Comparison of ENCODE assay signal across 1 cellular context in the genomic region with DNA sequence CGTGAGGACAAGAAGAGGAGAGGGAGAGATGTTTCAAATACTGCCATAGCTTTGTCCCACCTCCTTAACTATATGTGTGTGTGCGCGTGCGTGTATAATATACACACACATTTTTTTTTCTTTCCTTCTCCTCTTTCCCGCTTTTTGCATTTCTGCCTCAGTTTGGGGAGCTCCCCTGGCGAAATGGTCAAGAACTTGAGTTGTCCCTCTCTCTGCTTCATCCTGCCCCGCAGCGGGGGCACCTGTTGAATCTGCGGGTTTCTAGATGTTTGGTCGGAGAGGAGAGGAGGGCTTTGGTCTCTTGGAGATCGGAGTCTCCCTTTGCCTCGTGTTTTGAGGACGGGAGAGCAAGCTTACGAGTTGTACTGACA.
TF ChIP-seq lines count a peak whose summit lies in the region.

No MANE protein-coding gene starts in this region.

TF ChIP-seq in HepG2, 621 proteins besides CTCF, POLR2A, EP300 and RAD21 (continued from another document and continues in another):
- TF ChIP-seq, protein P1, sequence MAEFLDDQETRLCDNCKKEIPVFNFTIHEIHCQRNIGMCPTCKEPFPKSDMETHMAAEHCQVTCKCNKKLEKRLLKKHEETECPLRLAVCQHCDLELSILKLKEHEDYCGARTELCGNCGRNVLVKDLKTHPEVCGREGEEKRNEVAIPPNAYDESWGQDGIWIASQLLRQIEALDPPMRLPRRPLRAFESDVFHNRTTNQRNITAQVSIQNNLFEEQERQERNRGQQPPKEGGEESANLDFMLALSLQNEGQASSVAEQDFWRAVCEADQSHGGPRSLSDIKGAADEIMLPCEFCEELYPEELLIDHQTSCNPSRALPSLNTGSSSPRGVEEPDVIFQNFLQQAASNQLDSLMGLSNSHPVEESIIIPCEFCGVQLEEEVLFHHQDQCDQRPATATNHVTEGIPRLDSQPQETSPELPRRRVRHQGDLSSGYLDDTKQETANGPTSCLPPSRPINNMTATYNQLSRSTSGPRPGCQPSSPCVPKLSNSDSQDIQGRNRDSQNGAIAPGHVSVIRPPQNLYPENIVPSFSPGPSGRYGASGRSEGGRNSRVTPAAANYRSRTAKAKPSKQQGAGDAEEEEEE (CRISPR knock-in tag; IDR thresholded peaks at IDR 0.05; ENCODE audit: borderline replicate concordance): no peak
- TF ChIP-seq ZSCAN25 (CRISPR knock-in tag; IDR thresholded peaks at IDR 0.05) (0 out of 2 replicates have a peak, but pooled peaks have one; percentile 5), BRCA1 (CRISPR knock-in tag; IDR thresholded peaks at IDR 0.05) (no peak), TEAD3 (CRISPR knock-in tag; optimal IDR thresholded peaks at IDR 0.05; ENCODE audit: borderline replicate concordance) (peak; percentile 43), TMF1 (CRISPR knock-in tag; IDR thresholded peaks at IDR 0.05; ENCODE audit: low read depth) (peak; percentile 19; the same call in 1 of the 2 replicates), ZNF589 (CRISPR knock-in tag; conservative IDR thresholded peaks at IDR 0.05) (peak; percentile 26; the same call in 1 of the 2 replicates), KLF9 (CRISPR knock-in tag; IDR thresholded peaks at IDR 0.05; ENCODE audit: low read depth) (no peak), KLF16 (CRISPR knock-in tag; IDR thresholded peaks at IDR 0.05) (0 out of 4 replicates have a peak, but pooled peaks of 1 of the 2 experiments have one; percentile 6), ZNF790 (CRISPR knock-in tag; IDR thresholded peaks at IDR 0.05; ENCODE audit: borderline replicate concordance) (peak; percentile 64; the same call in 1 of the 2 replicates), PAX8 (CRISPR knock-in tag; IDR thresholded peaks at IDR 0.05; ENCODE audit: borderline replicate concordance) (0 out of 2 replicates have a peak, but pooled peaks have one; percentile 8), NRL (CRISPR knock-in tag; IDR thresholded peaks at IDR 0.05; ENCODE audit: borderline replicate concordance) (no peak), DMAP1 (CRISPR knock-in tag; IDR thresholded peaks at IDR 0.05) (0 out of 2 replicates have a peak, but pooled peaks have one; percentile 27), ZNF572 (CRISPR knock-in tag; IDR thresholded peaks at IDR 0.05) (no peak), KDM1A (CRISPR knock-in tag; IDR thresholded peaks at IDR 0.05) (no peak), KDM2A (CRISPR knock-in tag; IDR thresholded peaks at IDR 0.05; ENCODE audit: borderline replicate concordance, low read depth) (peak; percentile 13; the same call in 1 of the 2 replicates), HMG20B (CRISPR knock-in tag; conservative IDR thresholded peaks at IDR 0.05) (no peak), GFI1 (CRISPR knock-in tag; IDR thresholded peaks at IDR 0.05; ENCODE audit: borderline replicate concordance) (0 out of 2 replicates have a peak, but pooled peaks have one; percentile 9), ZNF768 (CRISPR knock-in tag; IDR thresholded peaks at IDR 0.05) (no peak), ZNF10 (CRISPR knock-in tag; IDR thresholded peaks at IDR 0.05; ENCODE audit: borderline replicate concordance, low read depth) (no peak), XBP1 (CRISPR knock-in tag; IDR thresholded peaks at IDR 0.05) (no peak), ZMYM3 (CRISPR knock-in tag; IDR thresholded peaks at IDR 0.05) (peak; percentile 34; the same call in 1 of the 2 replicates), ZNF879 (CRISPR knock-in tag; IDR thresholded peaks at IDR 0.05) (no peak), ZNF75D (CRISPR knock-in tag; IDR thresholded peaks at IDR 0.05; ENCODE audit: borderline replicate concordance) (no peak), HDAC6 (IDR thresholded peaks at IDR 0.05; ENCODE audit: low read depth, low read length) (no peak), TARDBP (CRISPR knock-in tag; IDR thresholded peaks at IDR 0.05) (0 out of 2 replicates have a peak, but pooled peaks have one; percentile 13), ARID2 (CRISPR knock-in tag; IDR thresholded peaks at IDR 0.05; ENCODE audit: borderline replicate concordance) (peak; percentile 87; the same call in 1 of the 2 replicates), PCBP2 (optimal IDR thresholded peaks at IDR 0.05; ENCODE audit: low read depth, low read length, poor library complexity, severe bottlenecking) (no peak), KMT2B (CRISPR knock-in tag; IDR thresholded peaks at IDR 0.05) (peak; percentile 53; the same call in 1 of the 2 replicates), SAP130 (CRISPR knock-in tag; IDR thresholded peaks at IDR 0.05; ENCODE audit: low read depth) (peak; percentile 26; the same call in 1 of the 2 replicates), ZSCAN12 (CRISPR knock-in tag; IDR thresholded peaks at IDR 0.05) (no peak), ZNF598 (CRISPR knock-in tag; IDR thresholded peaks at IDR 0.05; ENCODE audit: borderline replicate concordance) (no peak), KMT2A (CRISPR knock-in tag; IDR thresholded peaks at IDR 0.05) (0 out of 2 replicates have a peak, but pooled peaks have one; percentile 72), ZMYM4 (CRISPR knock-in tag; IDR thresholded peaks at IDR 0.05) (peak; percentile 36; the same call in 1 of the 2 replicates), REPIN1 (CRISPR knock-in tag; IDR thresholded peaks at IDR 0.05; ENCODE audit: borderline replicate concordance, low read depth) (no peak)
- TF ChIP-seq, protein P2, sequence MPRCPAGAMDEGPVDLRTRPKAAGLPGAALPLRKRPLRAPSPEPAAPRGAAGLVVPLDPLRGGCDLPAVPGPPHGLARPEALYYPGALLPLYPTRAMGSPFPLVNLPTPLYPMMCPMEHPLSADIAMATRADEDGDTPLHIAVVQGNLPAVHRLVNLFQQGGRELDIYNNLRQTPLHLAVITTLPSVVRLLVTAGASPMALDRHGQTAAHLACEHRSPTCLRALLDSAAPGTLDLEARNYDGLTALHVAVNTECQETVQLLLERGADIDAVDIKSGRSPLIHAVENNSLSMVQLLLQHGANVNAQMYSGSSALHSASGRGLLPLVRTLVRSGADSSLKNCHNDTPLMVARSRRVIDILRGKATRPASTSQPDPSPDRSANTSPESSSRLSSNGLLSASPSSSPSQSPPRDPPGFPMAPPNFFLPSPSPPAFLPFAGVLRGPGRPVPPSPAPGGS (CRISPR knock-in tag; IDR thresholded peaks at IDR 0.05): 0 out of 2 replicates have a peak, but pooled peaks have one; percentile 31
- TF ChIP-seq, protein P3, sequence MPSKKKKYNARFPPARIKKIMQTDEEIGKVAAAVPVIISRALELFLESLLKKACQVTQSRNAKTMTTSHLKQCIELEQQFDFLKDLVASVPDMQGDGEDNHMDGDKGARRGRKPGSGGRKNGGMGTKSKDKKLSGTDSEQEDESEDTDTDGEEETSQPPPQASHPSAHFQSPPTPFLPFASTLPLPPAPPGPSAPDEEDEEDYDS (CRISPR knock-in tag; IDR thresholded peaks at IDR 0.05): peak; percentile 31; the same call in 1 of the 2 replicates
- TF ChIP-seq, protein P4, sequence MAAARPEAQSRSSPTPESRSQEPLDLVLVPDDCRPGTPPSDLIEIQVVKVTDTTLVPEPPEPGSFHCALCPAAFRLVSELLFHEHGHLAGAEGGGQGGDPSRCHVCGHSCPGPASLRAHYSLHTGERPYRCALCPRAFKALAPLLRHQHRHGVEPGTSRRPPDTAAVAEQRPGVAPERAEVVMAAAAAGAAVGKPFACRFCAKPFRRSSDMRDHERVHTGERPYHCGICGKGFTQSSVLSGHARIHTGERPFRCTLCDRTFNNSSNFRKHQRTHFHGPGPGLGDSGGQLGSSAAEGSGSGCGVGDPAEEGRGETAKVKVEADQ (CRISPR knock-in tag; IDR thresholded peaks at IDR 0.05; ENCODE audit: borderline replicate concordance): peak; percentile 4; the same call in 1 of the 2 replicates
- TF ChIP-seq, protein P5, sequence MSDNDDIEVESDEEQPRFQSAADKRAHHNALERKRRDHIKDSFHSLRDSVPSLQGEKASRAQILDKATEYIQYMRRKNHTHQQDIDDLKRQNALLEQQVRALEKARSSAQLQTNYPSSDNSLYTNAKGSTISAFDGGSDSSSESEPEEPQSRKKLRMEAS (IDR thresholded peaks at IDR 0.05): peak; percentile 55; the same call in 1 of the 2 replicates
- TF ChIP-seq, protein P6, sequence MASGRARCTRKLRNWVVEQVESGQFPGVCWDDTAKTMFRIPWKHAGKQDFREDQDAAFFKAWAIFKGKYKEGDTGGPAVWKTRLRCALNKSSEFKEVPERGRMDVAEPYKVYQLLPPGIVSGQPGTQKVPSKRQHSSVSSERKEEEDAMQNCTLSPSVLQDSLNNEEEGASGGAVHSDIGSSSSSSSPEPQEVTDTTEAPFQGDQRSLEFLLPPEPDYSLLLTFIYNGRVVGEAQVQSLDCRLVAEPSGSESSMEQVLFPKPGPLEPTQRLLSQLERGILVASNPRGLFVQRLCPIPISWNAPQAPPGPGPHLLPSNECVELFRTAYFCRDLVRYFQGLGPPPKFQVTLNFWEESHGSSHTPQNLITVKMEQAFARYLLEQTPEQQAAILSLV (CRISPR knock-in tag; IDR thresholded peaks at IDR 0.05; ENCODE audit: borderline replicate concordance): peak; percentile 12; the same call in 1 of the 2 replicates
- TF ChIP-seq, protein P7, sequence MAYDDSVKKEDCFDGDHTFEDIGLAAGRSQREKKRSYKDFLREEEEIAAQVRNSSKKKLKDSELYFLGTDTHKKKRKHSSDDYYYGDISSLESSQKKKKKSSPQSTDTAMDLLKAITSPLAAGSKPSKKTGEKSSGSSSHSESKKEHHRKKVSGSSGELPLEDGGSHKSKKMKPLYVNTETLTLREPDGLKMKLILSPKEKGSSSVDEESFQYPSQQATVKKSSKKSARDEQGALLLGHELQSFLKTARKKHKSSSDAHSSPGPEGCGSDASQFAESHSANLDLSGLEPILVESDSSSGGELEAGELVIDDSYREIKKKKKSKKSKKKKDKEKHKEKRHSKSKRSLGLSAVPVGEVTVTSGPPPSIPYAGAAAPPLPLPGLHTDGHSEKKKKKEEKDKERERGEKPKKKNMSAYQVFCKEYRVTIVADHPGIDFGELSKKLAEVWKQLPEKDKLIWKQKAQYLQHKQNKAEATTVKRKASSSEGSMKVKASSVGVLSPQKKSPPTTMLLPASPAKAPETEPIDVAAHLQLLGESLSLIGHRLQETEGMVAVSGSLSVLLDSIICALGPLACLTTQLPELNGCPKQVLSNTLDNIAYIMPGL (CRISPR knock-in tag; IDR thresholded peaks at IDR 0.05; ENCODE audit: borderline replicate concordance in 1 of 2, low read depth in 1 of 2): peak in 1 of 2 experiments; percentile 47; a peak in 1 of 4 replicates
- TF ChIP-seq, protein P8, sequence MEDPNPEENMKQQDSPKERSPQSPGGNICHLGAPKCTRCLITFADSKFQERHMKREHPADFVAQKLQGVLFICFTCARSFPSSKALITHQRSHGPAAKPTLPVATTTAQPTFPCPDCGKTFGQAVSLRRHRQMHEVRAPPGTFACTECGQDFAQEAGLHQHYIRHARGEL (CRISPR knock-in tag; IDR thresholded peaks at IDR 0.05): no peak
- TF ChIP-seq, protein P9, sequence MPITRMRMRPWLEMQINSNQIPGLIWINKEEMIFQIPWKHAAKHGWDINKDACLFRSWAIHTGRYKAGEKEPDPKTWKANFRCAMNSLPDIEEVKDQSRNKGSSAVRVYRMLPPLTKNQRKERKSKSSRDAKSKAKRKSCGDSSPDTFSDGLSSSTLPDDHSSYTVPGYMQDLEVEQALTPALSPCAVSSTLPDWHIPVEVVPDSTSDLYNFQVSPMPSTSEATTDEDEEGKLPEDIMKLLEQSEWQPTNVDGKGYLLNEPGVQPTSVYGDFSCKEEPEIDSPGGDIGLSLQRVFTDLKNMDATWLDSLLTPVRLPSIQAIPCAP (CRISPR knock-in tag; IDR thresholded peaks at IDR 0.05; ENCODE audit: low read depth): no peak
- TF ChIP-seq, protein P10, sequence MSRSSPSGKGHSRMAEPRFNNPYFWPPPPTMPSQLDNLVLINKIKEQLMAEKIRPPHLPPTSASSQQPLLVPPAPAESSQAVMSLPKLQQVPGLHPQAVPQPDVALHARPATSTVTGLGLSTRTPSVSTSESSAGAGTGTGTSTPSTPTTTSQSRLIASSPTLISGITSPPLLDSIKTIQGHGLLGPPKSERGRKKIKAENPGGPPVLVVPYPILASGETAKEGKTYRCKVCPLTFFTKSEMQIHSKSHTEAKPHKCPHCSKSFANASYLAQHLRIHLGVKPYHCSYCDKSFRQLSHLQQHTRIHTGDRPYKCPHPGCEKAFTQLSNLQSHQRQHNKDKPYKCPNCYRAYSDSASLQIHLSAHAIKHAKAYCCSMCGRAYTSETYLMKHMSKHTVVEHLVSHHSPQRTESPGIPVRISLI (CRISPR knock-in tag; IDR thresholded peaks at IDR 0.05; ENCODE audit: borderline replicate concordance): peak; percentile 81
- TF ChIP-seq, protein P11, sequence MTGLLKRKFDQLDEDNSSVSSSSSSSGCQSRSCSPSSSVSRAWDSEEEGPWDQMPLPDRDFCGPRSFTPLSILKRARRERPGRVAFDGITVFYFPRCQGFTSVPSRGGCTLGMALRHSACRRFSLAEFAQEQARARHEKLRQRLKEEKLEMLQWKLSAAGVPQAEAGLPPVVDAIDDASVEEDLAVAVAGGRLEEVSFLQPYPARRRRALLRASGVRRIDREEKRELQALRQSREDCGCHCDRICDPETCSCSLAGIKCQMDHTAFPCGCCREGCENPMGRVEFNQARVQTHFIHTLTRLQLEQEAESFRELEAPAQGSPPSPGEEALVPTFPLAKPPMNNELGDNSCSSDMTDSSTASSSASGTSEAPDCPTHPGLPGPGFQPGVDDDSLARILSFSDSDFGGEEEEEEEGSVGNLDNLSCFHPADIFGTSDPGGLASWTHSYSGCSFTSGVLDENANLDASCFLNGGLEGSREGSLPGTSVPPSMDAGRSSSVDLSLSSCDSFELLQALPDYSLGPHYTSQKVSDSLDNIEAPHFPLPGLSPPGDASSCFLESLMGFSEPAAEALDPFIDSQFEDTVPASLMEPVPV (CRISPR knock-in tag; IDR thresholded peaks at IDR 0.05): no peak; the same call in 1 of the 2 replicates
- TF ChIP-seq, protein P12, sequence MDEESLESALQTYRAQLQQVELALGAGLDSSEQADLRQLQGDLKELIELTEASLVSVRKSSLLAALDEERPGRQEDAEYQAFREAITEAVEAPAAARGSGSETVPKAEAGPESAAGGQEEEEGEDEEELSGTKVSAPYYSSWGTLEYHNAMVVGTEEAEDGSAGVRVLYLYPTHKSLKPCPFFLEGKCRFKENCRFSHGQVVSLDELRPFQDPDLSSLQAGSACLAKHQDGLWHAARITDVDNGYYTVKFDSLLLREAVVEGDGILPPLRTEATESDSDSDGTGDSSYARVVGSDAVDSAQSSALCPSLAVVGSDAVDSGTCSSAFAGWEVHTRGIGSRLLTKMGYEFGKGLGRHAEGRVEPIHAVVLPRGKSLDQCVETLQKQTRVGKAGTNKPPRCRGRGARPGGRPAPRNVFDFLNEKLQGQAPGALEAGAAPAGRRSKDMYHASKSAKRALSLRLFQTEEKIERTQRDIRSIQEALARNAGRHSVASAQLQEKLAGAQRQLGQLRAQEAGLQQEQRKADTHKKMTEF (CRISPR knock-in tag; IDR thresholded peaks at IDR 0.05): no peak
- TF ChIP-seq, protein P13, sequence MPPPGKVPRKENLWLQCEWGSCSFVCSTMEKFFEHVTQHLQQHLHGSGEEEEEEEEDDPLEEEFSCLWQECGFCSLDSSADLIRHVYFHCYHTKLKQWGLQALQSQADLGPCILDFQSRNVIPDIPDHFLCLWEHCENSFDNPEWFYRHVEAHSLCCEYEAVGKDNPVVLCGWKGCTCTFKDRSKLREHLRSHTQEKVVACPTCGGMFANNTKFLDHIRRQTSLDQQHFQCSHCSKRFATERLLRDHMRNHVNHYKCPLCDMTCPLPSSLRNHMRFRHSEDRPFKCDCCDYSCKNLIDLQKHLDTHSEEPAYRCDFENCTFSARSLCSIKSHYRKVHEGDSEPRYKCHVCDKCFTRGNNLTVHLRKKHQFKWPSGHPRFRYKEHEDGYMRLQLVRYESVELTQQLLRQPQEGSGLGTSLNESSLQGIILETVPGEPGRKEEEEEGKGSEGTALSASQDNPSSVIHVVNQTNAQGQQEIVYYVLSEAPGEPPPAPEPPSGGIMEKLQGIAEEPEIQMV (CRISPR knock-in tag; IDR thresholded peaks at IDR 0.05; ENCODE audit: low read depth): 0 out of 2 replicates have a peak, but pooled peaks have one; percentile 5
